In genomic region chr16:29306201-29306600, GRCh38 we compare ENCODE assay signal across 15 cellular contexts.
DNase-seq lines count a peak whose midpoint lies in the region; ATAC-seq and TF ChIP-seq lines count a peak whose summit lies in the region.
"Had no signal": no experiment of that assay in that cellular context is flagged by ENCODE, and none has a peak within 500 bp of the region (broad histone marks: within the 10 kb centered on the region; RNA-seq: fewer than 3 reads in every experiment).

No MANE protein-coding gene starts in this region.

- H3K27me3 ChIP-seq in smooth muscle cell (ENCODE audit: low read depth) = no peaks in the 10 kb centered on the region
- H3K27me3 ChIP-seq: BLaER1 had no signal

- H3K4me3 Mint-ChIP-seq in natural killer cell (peak overlapping the region; percentile 79), nephron (no peak overlapping the region)
- H3K4me3 Mint-ChIP-seq in natural killer cell treated with Interleukin-12 subunit alpha and Interleukin-12 subunit beta and Interleukin-15 and Interleukin-18, amount 100 ng/mL, for 72 hours = no peak overlapping the region
- H3K4me3 Mint-ChIP-seq: CD14-positive monocyte; CD4-positive, alpha-beta memory T cell; H9 had no signal

- 86% methylated on average over 14 of the region's 14 CpGs for WGBS in smooth muscle cell (ENCODE audit: low lambda C conversion rate)

- H3K9ac ChIP-seq in smooth muscle cell (ENCODE audit: low read depth) = no peak overlapping the region
- H3K9ac ChIP-seq: BLaER1 had no signal

- intact Hi-C loops in natural killer cell (cut with micrococcal nuclease) = no loop called here

- H3K4me2 ChIP-seq in smooth muscle cell = no peak overlapping the region
- H3K4me2 ChIP-seq: BLaER1 had no signal

- H3K27me3 Mint-ChIP-seq in natural killer cell (ENCODE audit: low read depth in 2 of 2) = no peaks in the 10 kb centered on the region
- H3K27me3 Mint-ChIP-seq in natural killer cell treated with Interleukin-12 subunit alpha and Interleukin-12 subunit beta and Interleukin-15 and Interleukin-18, amount 100 ng/mL, for 72 hours = no peaks in the 10 kb centered on the region
- peaks cover 22% of the 10 kb centered on the region for H3K27me3 Mint-ChIP-seq in nephron (ENCODE audit: low read depth)
- H3K27me3 Mint-ChIP-seq: CD4-positive, alpha-beta memory T cell had no signal

- H4K20me1 ChIP-seq in smooth muscle cell (ENCODE audit: low read depth) = no peaks in the 10 kb centered on the region
- H4K20me1 ChIP-seq: BLaER1 had no signal

- peaks cover 13% of the 10 kb centered on the region for H3F3A ChIP-seq in smooth muscle cell (ENCODE audit: low read depth)

- H3K9me3 Mint-ChIP-seq in natural killer cell (no peaks in the 10 kb centered on the region), nephron (no peaks in the 10 kb centered on the region)
- no peaks in the 10 kb centered on the region for H3K9me3 Mint-ChIP-seq in natural killer cell treated with Interleukin-12 subunit alpha and Interleukin-12 subunit beta and Interleukin-15 and Interleukin-18, amount 100 ng/mL, for 72 hours
- H3K9me3 Mint-ChIP-seq: CD4-positive, alpha-beta memory T cell; H9 had no signal

- peak overlapping the region; percentile 54 for H3K27ac ChIP-seq in smooth muscle cell (ENCODE audit: low read depth)
- H3K27ac ChIP-seq: BLaER1 had no signal

- no peaks in the 10 kb centered on the region for H3K36me3 ChIP-seq in smooth muscle cell (ENCODE audit: low read depth)
- H3K36me3 ChIP-seq: BLaER1 had no signal

- no peak for DNase-seq in natural killer cell
- DNase-seq in natural killer cell treated with Interleukin-12 subunit alpha and Interleukin-12 subunit beta and Interleukin-15 and Interleukin-18, amount 100 ng/mL, for 72 hours (ENCODE audit: low spot score) = no peak
- no peak for DNase-seq in smooth muscle cell (lab: John Stamatoyannopoulos, UW; ENCODE audit: unreplicated experiment)
- DNase-seq in NCI-H1417 (lab: John Stamatoyannopoulos, UW) = no peak
- no peak for DNase-seq in RPMI8226
- no peak for DNase-seq in stimulated activated CD8-positive, alpha-beta memory T cell treated with anti-CD3 and anti-CD28 coated beads, Interleukin-4, amount 100 ng/mL, for 48 hours
- DNase-seq: 8988T; CD4-positive, alpha-beta memory T cell; DMS153; DMS79; GDM1; H9 had no signal

- ATAC-seq in natural killer cell = no peak
- ATAC-seq in natural killer cell treated with Interleukin-12 subunit alpha and Interleukin-12 subunit beta and Interleukin-15 and Interleukin-18, amount 100 ng/mL, for 72 hours = no peak

- H3K36me3 Mint-ChIP-seq in natural killer cell (no peaks in the 10 kb centered on the region), nephron (ENCODE audit: low read depth) (no peaks in the 10 kb centered on the region)
- no peaks in the 10 kb centered on the region for H3K36me3 Mint-ChIP-seq in natural killer cell treated with Interleukin-12 subunit alpha and Interleukin-12 subunit beta and Interleukin-15 and Interleukin-18, amount 100 ng/mL, for 72 hours

- H3K9me3 ChIP-seq in smooth muscle cell (replicated peaks; ENCODE audit: low read depth) = no peaks in the 10 kb centered on the region
- H3K9me3 ChIP-seq: BLaER1 had no signal

- H3K27ac Mint-ChIP-seq in natural killer cell = peak overlapping the region; percentile 86 to 88
- peak overlapping the region in 1 of 2 donors; percentile 86 for H3K27ac Mint-ChIP-seq in natural killer cell treated with Interleukin-12 subunit alpha and Interleukin-12 subunit beta and Interleukin-15 and Interleukin-18, amount 100 ng/mL, for 72 hours
- H3K27ac Mint-ChIP-seq in nephron = peak overlapping the region in 2 of 3 experiments; percentile 20 to 25
- H3K27ac Mint-ChIP-seq: CD14-positive monocyte, H9 had no signal

- no peaks in the 10 kb centered on the region for H3K79me2 ChIP-seq in smooth muscle cell (ENCODE audit: low read depth)

- H3K4me1 Mint-ChIP-seq in natural killer cell (peaks cover 32 to 37% of the 10 kb centered on the region in 2 donors), nephron (peaks cover 34% of the 10 kb centered on the region)
- H3K4me1 Mint-ChIP-seq in natural killer cell treated with Interleukin-12 subunit alpha and Interleukin-12 subunit beta and Interleukin-15 and Interleukin-18, amount 100 ng/mL, for 72 hours (ENCODE audit: low read depth in 2 of 2) = peaks cover 21 to 40% of the 10 kb centered on the region in 2 donors
- H3K4me1 Mint-ChIP-seq: H9 had no signal

- H3K4me1 ChIP-seq in smooth muscle cell (ENCODE audit: low read depth) = peaks cover 4% of the 10 kb centered on the region

- no peak overlapping the region for H2AFZ ChIP-seq in smooth muscle cell (ENCODE audit: low read depth)

- TF ChIP-seq CTCF in natural killer cell (IDR thresholded peaks at IDR 0.05) = no peak
- no peak for TF ChIP-seq CTCF in nephron (IDR thresholded peaks at IDR 0.05; ENCODE audit: unreplicated experiment in 3 of 3)
- no peak for TF ChIP-seq CTCF in smooth muscle cell (IDR thresholded peaks at IDR 0.05; ENCODE audit: borderline replicate concordance, insufficient read depth, poor library complexity, severe bottlenecking)

- no peak overlapping the region for H3K4me3 ChIP-seq in smooth muscle cell
- H3K4me3 ChIP-seq: BLaER1 had no signal
